Comparison of ENCODE assay signal across 24 cellular contexts in the genomic region with DNA sequence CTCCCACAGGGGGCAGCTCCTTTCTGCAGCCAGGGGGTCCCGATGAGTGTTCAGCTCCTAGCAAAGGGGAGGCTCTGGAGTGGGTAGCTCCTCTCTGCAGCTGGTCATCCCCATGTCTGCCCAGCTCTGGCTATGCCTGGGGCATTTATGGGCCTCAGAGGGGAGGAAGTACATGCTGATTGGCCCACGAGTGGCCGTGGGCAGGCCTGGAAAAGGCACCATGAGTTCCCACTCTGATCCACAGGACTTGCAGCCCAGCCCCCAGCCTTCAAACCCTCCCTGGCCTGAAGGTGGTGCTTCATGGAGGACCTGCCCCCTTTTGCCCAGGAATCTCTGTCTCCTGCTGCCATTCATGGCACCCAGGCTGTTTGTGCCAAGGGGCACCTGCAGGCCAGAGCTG.
"Had no signal": no experiment of that assay in that cellular context is flagged by ENCODE, and none has a peak within 500 bp of the region (broad histone marks: within the 10 kb centered on the region; RNA-seq: fewer than 3 reads in every experiment).

No MANE protein-coding gene starts in this region.

- H3K9me3 ChIP-seq: left ventricle myocardium inferior, pancreas, psoas muscle, right atrium auricular region, right lobe of liver, suprapubic skin, thoracic aorta, tibial artery, upper lobe of right lung had no signal

- H3K27ac ChIP-seq: left ventricle myocardium inferior, neural progenitor cell, pancreas, psoas muscle, right atrium auricular region, right lobe of liver, skin epidermis, suprapubic skin, thoracic aorta, tibial artery, upper lobe of right lung had no signal

- H3K36me3 ChIP-seq: left ventricle myocardium inferior, neural progenitor cell, pancreas, right atrium auricular region, right lobe of liver, suprapubic skin, thoracic aorta, tibial artery, upper lobe of right lung had no signal

- H3K27me3 ChIP-seq: pancreas, right atrium auricular region, right lobe of liver, upper lobe of right lung had no signal

- H3K36me3 Mint-ChIP-seq: mesothelial cell of epicardium; naive B cell; natural killer cell; stimulated activated effector memory CD8-positive, alpha-beta T cell treated with anti-CD3 and anti-CD28 coated beads, Interleukin-12 subunit alpha, Interleukin-12 subunit beta, amount 100 ng/mL, for 72 hours had no signal

- H3K4me3 Mint-ChIP-seq: mesothelial cell of epicardium; naive B cell; natural killer cell; nephron progenitor cell; neural progenitor cell; stimulated activated effector memory CD8-positive, alpha-beta T cell treated with anti-CD3 and anti-CD28 coated beads, Interleukin-12 subunit alpha, Interleukin-12 subunit beta, amount 100 ng/mL, for 72 hours; stimulated activated naive CD8-positive, alpha-beta T cell treated with anti-CD3 and anti-CD28 coated beads, Interleukin-15, Interleukin-2, amounts not matched to agents 100 ng/mL and 50 ng/mL, for 24 hours had no signal

- H3K4me1 ChIP-seq: left ventricle myocardium inferior, neural progenitor cell, pancreas, psoas muscle, right atrium auricular region, right lobe of liver, suprapubic skin, tibial artery, upper lobe of right lung had no signal

- H3K4me3 ChIP-seq: left ventricle myocardium inferior, lung, neural progenitor cell, pancreas, psoas muscle, right atrium auricular region, right lobe of liver, skin epidermis, suprapubic skin, thoracic aorta, tibial artery, upper lobe of right lung had no signal

- H3K27me3 Mint-ChIP-seq: stimulated activated naive CD8-positive, alpha-beta T cell treated with anti-CD3 and anti-CD28 coated beads, Interleukin-15, Interleukin-2, amounts not matched to agents 100 ng/mL and 50 ng/mL, for 24 hours had no signal

- H3K9me3 Mint-ChIP-seq: mesothelial cell of epicardium; natural killer cell; nephron progenitor cell; neural progenitor cell; stimulated activated effector memory CD8-positive, alpha-beta T cell treated with anti-CD3 and anti-CD28 coated beads, Interleukin-12 subunit alpha, Interleukin-12 subunit beta, amount 100 ng/mL, for 72 hours; stimulated activated naive CD8-positive, alpha-beta T cell treated with anti-CD3 and anti-CD28 coated beads, Interleukin-15, Interleukin-2, amounts not matched to agents 100 ng/mL and 50 ng/mL, for 24 hours had no signal

- ATAC-seq: natural killer cell; pancreas; psoas muscle; right lobe of liver; stimulated activated effector memory CD8-positive, alpha-beta T cell treated with anti-CD3 and anti-CD28 coated beads, Interleukin-12 subunit alpha, Interleukin-12 subunit beta, amount 100 ng/mL, for 72 hours; upper lobe of right lung had no signal

- H2AFZ ChIP-seq: neural progenitor cell had no signal

- DNase-seq: hypothalamus; islet precursor cell; left ventricle myocardium inferior; mesendoderm; naive B cell; natural killer cell; nephron progenitor cell; pancreas; psoas muscle; right lobe of liver; stimulated activated CD4-positive, alpha-beta T cell treated with anti-CD3 and anti-CD28 coated beads, Interleukin-4, amount 100 ng/mL, for 24 hours; stimulated activated naive CD4-positive, alpha-beta T cell; tibial artery; trophoblast cell had no signal

- H3K4me1 Mint-ChIP-seq: mesothelial cell of epicardium; naive B cell; natural killer cell; stimulated activated effector memory CD8-positive, alpha-beta T cell treated with anti-CD3 and anti-CD28 coated beads, Interleukin-12 subunit alpha, Interleukin-12 subunit beta, amount 100 ng/mL, for 72 hours had no signal

- H3K4me2 ChIP-seq: neural progenitor cell had no signal

- H3K27ac Mint-ChIP-seq: mesothelial cell of epicardium; natural killer cell; nephron progenitor cell; neural progenitor cell; stimulated activated effector memory CD8-positive, alpha-beta T cell treated with anti-CD3 and anti-CD28 coated beads, Interleukin-12 subunit alpha, Interleukin-12 subunit beta, amount 100 ng/mL, for 72 hours; stimulated activated naive CD8-positive, alpha-beta T cell treated with anti-CD3 and anti-CD28 coated beads, Interleukin-15, Interleukin-2, amounts not matched to agents 100 ng/mL and 50 ng/mL, for 24 hours had no signal
